In the genomic region with DNA sequence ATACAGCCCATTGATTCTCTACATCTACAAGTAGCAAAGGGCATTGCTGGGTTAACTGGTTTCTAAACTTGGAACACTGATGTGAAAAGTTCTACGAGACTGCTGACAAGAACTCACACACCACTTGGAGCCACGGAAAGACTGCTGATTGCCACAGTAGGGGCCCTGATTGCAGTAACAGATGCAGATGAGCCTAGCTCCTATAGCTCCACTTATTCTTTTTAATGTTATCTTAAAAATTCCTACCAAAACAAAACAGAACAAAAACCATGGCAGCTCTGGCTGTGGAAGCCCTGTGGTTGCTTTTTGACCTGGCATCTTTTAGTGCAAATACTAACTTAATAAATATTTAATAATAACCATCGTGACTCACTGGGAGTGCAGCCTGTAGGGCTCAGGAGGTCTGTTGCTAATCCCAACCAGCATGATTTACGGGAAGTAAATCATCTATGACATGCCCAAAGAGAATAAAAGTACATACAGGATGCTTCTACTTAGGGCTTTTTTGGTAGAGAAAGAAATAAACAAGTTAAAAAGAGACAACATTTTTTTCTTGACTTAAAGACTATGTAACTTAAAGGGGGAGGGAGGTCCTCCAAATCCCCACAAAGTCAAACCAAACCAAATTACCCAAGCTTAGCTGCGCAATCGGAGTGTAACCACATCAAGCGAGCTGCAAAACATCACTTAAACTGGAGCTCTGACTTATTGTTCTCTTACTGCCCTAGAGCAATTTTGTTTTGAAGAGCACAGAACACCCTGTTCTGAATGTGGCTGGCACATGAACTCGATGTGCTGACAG, we compare ENCODE assay signal across 8 cellular contexts.
DNase-seq lines count a peak whose midpoint lies in the region; ATAC-seq, FAIRE-seq and TF ChIP-seq lines count a peak whose summit lies in the region.

No MANE protein-coding gene starts in this region.

- no peak overlapping the region for H3K4me3 ChIP-seq in bronchial epithelial cell (ENCODE audit: low read depth, low read length)

- ATAC-seq in GM19395 (IDR thresholded peaks at IDR 0.05; ENCODE audit: unreplicated experiment) (no peak), HG02623 (IDR thresholded peaks at IDR 0.05; ENCODE audit: unreplicated experiment) (no peak)

- peak; percentile 37 for DNase-seq in NCI-H1436 (lab: John Stamatoyannopoulos, UW)
- DNase-seq in NCI-H1436 treated with DMSO at 0.1 percent for 48 hours (lab: John Stamatoyannopoulos, UW), result no peak
- peak; percentile 19 to 81 (median 57) for DNase-seq in T-helper 1 cell
- peak; percentile 86 for DNase-seq in bronchial epithelial cell (ENCODE audit: low read depth)
- peak; percentile 66 for DNase-seq in kidney glomerular epithelial cell (lab: John Stamatoyannopoulos, UW)
- DNase-seq in stimulated activated CD4-positive, alpha-beta T cell treated with anti-CD3 and anti-CD28 coated beads, Interleukin-2, amount 100 ng/mL, for 4 hours (ENCODE audit: low read depth), result peak; percentile 46

- H3K27me3 ChIP-seq in bronchial epithelial cell (ENCODE audit: control insufficient read depth, insufficient read depth, low read length), result no peaks in the 10 kb centered on the region

- no peak for FAIRE-seq in bronchial epithelial cell (lab: Jason Lieb, UNC)

- TF ChIP-seq CTCF in bronchial epithelial cell (IDR thresholded peaks at IDR 0.05; ENCODE audit: insufficient read depth, low read length, severe bottlenecking), result no peak

- H3K36me3 ChIP-seq in bronchial epithelial cell (ENCODE audit: control insufficient read depth, insufficient read depth, low read length), result peaks cover 5% of the 10 kb centered on the region
